Comparison of ENCODE assay signal across 22 cellular contexts in the genomic region with DNA sequence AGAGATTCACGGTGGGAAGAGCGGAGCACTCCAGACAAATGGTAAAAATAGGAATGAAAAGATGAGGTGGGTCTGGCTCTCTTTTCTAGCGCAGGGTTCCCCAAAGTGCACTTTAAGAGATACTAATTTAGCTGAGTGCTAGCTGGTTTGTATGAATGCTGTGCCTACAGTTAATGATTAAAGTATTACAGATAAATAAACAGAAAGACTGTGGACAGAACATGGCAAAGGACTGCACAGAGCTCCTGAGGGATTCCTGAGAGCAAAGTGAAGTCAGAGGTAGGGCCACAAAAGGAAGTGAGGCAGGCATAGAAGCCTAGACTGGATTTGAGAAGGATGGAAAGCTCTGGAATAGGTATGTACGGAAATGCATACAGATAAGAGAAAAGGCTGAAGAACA.
"Had no signal": no experiment of that assay in that cellular context is flagged by ENCODE, and none has a peak within 500 bp of the region (broad histone marks: within the 10 kb centered on the region; RNA-seq: fewer than 3 reads in every experiment).

No MANE protein-coding gene starts in this region.

- H3K4me1 ChIP-seq: suprapubic skin, transverse colon, vagina had no signal

- H3K36me3 ChIP-seq: right atrium auricular region, suprapubic skin, transverse colon, WERI-Rb-1 had no signal

- H3K27me3 Mint-ChIP-seq: central memory CD8-positive, alpha-beta T cell; stimulated activated naive CD8-positive, alpha-beta T cell treated with anti-CD3 and anti-CD28 coated beads, Interleukin-15, amount 100 ng/mL, for 72 hours had no signal

- H3K9me3 Mint-ChIP-seq: central memory CD8-positive, alpha-beta T cell; stimulated activated naive CD8-positive, alpha-beta T cell treated with anti-CD3 and anti-CD28 coated beads, Interleukin-15, amount 100 ng/mL, for 72 hours had no signal

- H3K4me1 Mint-ChIP-seq: central memory CD8-positive, alpha-beta T cell; nephron progenitor cell had no signal

- H3K27ac ChIP-seq: coronary artery, right atrium auricular region, suprapubic skin, transverse colon, vagina, WERI-Rb-1 had no signal

- H3K27ac Mint-ChIP-seq: activated CD8-positive, alpha-beta T cell treated with anti-CD3 and anti-CD28 coated beads, Interleukin-2, amount 10 ng/mL, durations not matched to agents 7 days and 5 days; nephron progenitor cell had no signal

- H3K4me3 ChIP-seq: coronary artery, right atrium auricular region, suprapubic skin, transverse colon, vagina had no signal

- H3K9me3 ChIP-seq: right atrium auricular region, suprapubic skin, transverse colon, vagina had no signal

- ATAC-seq: activated CD8-positive, alpha-beta T cell treated with anti-CD3 and anti-CD28 coated beads, Interleukin-2, amount 10 ng/mL, durations not matched to agents 7 days and 5 days; stimulated activated naive CD8-positive, alpha-beta T cell treated with anti-CD3 and anti-CD28 coated beads, Interleukin-15, amount 100 ng/mL, for 72 hours had no signal

- DNase-seq: activated CD4-positive, alpha-beta T cell treated with anti-CD3 and anti-CD28 coated beads for 1 hour; activated CD8-positive, alpha-beta T cell treated with anti-CD3 and anti-CD28 coated beads, Interleukin-2, amount 10 ng/mL, durations not matched to agents 7 days and 5 days; activated gamma-delta T cell treated with Interleukin-2 at 50 U/mL for 16 hours; activated T-cell treated with anti-CD3 and anti-CD28 coated beads, Interleukin-2, amount 50 U/mL, for 48 hours; anterior cingulate cortex; erythroblast; foreskin melanocyte; hypothalamus; islet precursor cell; midbrain; nephron progenitor cell; occipital lobe; stimulated activated CD4-positive, alpha-beta T cell treated with anti-CD3 and anti-CD28 coated beads, Interleukin-2, amount 100 ng/mL, for 24 hours; stimulated activated naive CD8-positive, alpha-beta T cell treated with anti-CD3 and anti-CD28 coated beads, Interleukin-15, amount 100 ng/mL, for 72 hours; T-helper 2 cell; transverse colon; WERI-Rb-1 had no signal

- H3K4me3 Mint-ChIP-seq: activated CD8-positive, alpha-beta T cell treated with anti-CD3 and anti-CD28 coated beads, Interleukin-2, amount 10 ng/mL, durations not matched to agents 7 days and 5 days; central memory CD8-positive, alpha-beta T cell; nephron progenitor cell; stimulated activated naive CD8-positive, alpha-beta T cell treated with anti-CD3 and anti-CD28 coated beads, Interleukin-15, amount 100 ng/mL, for 72 hours had no signal

- H3K27me3 ChIP-seq: right atrium auricular region, suprapubic skin, transverse colon, vagina had no signal
